Comparison of ENCODE assay signal across 9 cellular contexts in the genomic region with DNA sequence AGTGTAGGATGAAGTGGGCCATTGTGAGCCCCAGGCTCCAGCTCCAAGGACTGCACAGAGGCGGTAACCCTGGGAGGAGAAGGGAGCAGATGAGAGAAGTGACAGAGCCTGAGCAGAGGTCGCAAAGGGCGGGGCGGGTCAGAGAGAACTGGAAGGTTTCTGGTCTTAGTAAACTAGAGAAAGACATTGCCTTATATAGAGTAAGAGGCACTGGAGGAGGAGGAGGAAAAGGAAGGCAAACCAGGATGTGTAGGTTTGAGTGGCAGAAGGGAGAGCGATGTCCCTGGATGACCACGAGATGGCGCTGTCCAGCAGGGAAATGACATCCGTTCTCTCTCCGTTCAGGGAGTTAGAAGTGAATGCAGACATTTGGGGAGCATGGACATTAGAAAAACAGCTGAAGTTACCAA. TPM values are rescaled to one million over a fixed set of nuclear protein-coding genes. Genes with fewer than 3 reads are reported as not detected.
DNase-seq lines count a peak whose midpoint lies in the region; ATAC-seq and TF ChIP-seq lines count a peak whose summit lies in the region.
"Had no signal": no experiment of that assay in that cellular context is flagged by ENCODE, and none has a peak within 500 bp of the region (broad histone marks: within the 10 kb centered on the region; RNA-seq: fewer than 3 reads in every experiment).

No MANE protein-coding gene starts in this region.

- intact Hi-C loops in CD4-positive, alpha-beta T cell (cut with DNase I, micrococcal nuclease): loop anchor here (1.0 to 10.0 kb wide), 6 partner anchors 22 to 205 kb away; no protein-coding TSS in a partner anchor

- peak; percentile 74 for TF ChIP-seq CTCF in CD4-positive, alpha-beta T cell (IDR thresholded peaks at IDR 0.05)

- H3K27me3 Mint-ChIP-seq in CD4-positive, alpha-beta T cell: no peaks in the 10 kb centered on the region

- peak overlapping the region; percentile 82 for H3K27ac Mint-ChIP-seq in CD4-positive, alpha-beta T cell

- CTCF ChIA-PET in CD4-positive, alpha-beta T cell (lab: Charles Lee): interaction anchor here (0.6 to 3.9 kb wide), 20 partner anchors 9 to 133 kb away, joined by 3 to 57 read pairs (median 6); a partner anchor contains a TSS

- H3K4me1 Mint-ChIP-seq in CD4-positive, alpha-beta T cell (ENCODE audit: low read depth): peaks cover 53% of the 10 kb centered on the region

- DNase-seq in CD4-positive, alpha-beta T cell: peak; percentile 53 to 87 (median 69)
- DNase-seq in NK-92 treated with Interleukin-12 subunit alpha and Interleukin-12 subunit beta, amount 100 ng/mL, for 24 hours (lab: John Stamatoyannopoulos, UW): peak; percentile 60
- DNase-seq in activated CD8-positive, alpha-beta memory T cell treated with anti-CD3 and anti-CD28 coated beads for 48 hours (ENCODE audit: low read depth in 2 of 3, low spot score in 2 of 3): peak in 2 of 3 experiments; percentile 62 to 78
- peak; percentile 83 for DNase-seq in epidermal melanocyte (ENCODE audit: insufficient read length, low spot score)
- DNase-seq in mucosa of gallbladder (ENCODE audit: low spot score): peak; percentile 75
- DNase-seq in stimulated activated CD8-positive, alpha-beta memory T cell treated with anti-CD3 and anti-CD28 coated beads, Interleukin-7, amount 100 ng/mL, for 24 hours (ENCODE audit: low read depth): peak; percentile 64

- H3K4me3 Mint-ChIP-seq in CD4-positive, alpha-beta T cell: peak overlapping the region; percentile 62

- H3K27me3 ChIP-seq in CD4-positive, alpha-beta T cell (ENCODE audit: control insufficient read depth, insufficient read depth, low read length): no peaks in the 10 kb centered on the region

- peak; percentile 96 for ATAC-seq in CD4-positive, alpha-beta T cell (ENCODE audit: poor library complexity)
- peak; percentile 64 for ATAC-seq in GM19397 (IDR thresholded peaks at IDR 0.05; ENCODE audit: unreplicated experiment)
- ATAC-seq in HG03558 (IDR thresholded peaks at IDR 0.05; ENCODE audit: extremely low read depth, unreplicated experiment): peak; percentile 66

- H3K9me3 ChIP-seq in CD4-positive, alpha-beta T cell (ENCODE audit: control insufficient read depth, low read length): peaks cover 12% of the 10 kb centered on the region

- peaks cover 19% of the 10 kb centered on the region for H3K36me3 Mint-ChIP-seq in CD4-positive, alpha-beta T cell (ENCODE audit: low read depth)

- POLR2A ChIA-PET in CD4-positive, alpha-beta T cell (lab: Charles Lee): interaction anchor here (0.8 to 13.8 kb wide), 8 partner anchors 9 to 126 kb away, joined by 3 to 396 read pairs (median 6); no protein-coding TSS in a partner anchor

- H3K9me3 Mint-ChIP-seq in CD4-positive, alpha-beta T cell: peaks cover 4% of the 10 kb centered on the region

- no peak overlapping the region for H3K27ac ChIP-seq in CD4-positive, alpha-beta T cell (ENCODE audit: low read depth, low read length)
- H3K27ac ChIP-seq: SK-N-MC had no signal

RNA-seq across cellular contexts. Expression of a gene that starts 49.0 kb away (rescaled TPM):
- 1 to 10 TPM; 9.7 to 9.8 TPM for total RNA-seq in CD4-positive, alpha-beta T cell
- total RNA-seq in mucosa of gallbladder: 6.7 TPM
